ENCODE assay signal across 20 cellular contexts in genomic region chr6:35209622-35210289, GRCh38.
"Had no signal": no experiment of that assay in that cellular context is flagged by ENCODE, and none has a peak within 500 bp of the region (broad histone marks: within the 10 kb centered on the region; RNA-seq: fewer than 3 reads in every experiment).

No MANE protein-coding gene starts in this region.

- H3K27me3 ChIP-seq: tibial artery, vagina had no signal

- DNase-seq: cortex of kidney; dorsolateral prefrontal cortex; effector CD8-positive, alpha-beta T cell; foreskin melanocyte; heart right ventricle; left cardiac atrium; left ventricle myocardium inferior; lower lobe of right lung; mesenchymal stem cell; naive B cell; nephron progenitor cell; small intestine; stimulated activated CD4-positive, alpha-beta T cell treated with anti-CD3 and anti-CD28 coated beads, Interleukin-12 subunit alpha, Interleukin-12 subunit beta, amount 100 ng/mL, for 4 hours; stimulated activated naive CD4-positive, alpha-beta T cell treated with Interleukin-2 at 50 U/mL for 16 hours; tibial artery; upper lobe of right lung had no signal

- H3K4me3 ChIP-seq: dorsolateral prefrontal cortex, heart right ventricle, left ventricle myocardium inferior, lower lobe of right lung, right atrium auricular region, suprapubic skin, tibial artery, upper lobe of right lung, vagina had no signal

- H3K36me3 ChIP-seq: heart right ventricle, left ventricle myocardium inferior, lower lobe of right lung, right atrium auricular region, suprapubic skin, tibial artery, upper lobe of right lung, vagina had no signal

- H3K9me3 ChIP-seq: heart right ventricle, left ventricle myocardium inferior, lower lobe of right lung, right atrium auricular region, suprapubic skin, tibial artery, upper lobe of right lung, vagina had no signal

- H3K27ac ChIP-seq: dorsolateral prefrontal cortex, heart right ventricle, left ventricle myocardium inferior, lower lobe of right lung, right atrium auricular region, suprapubic skin, tibial artery, upper lobe of right lung, vagina had no signal

- FAIRE-seq: keratinocyte, small intestine had no signal
